In genomic region chr21:33026878-33027400, GRCh38 we compare ENCODE assay signal across 15 cellular contexts. TPM values are rescaled to one million over a fixed set of nuclear protein-coding genes. Genes with fewer than 3 reads are reported as not detected.
DNase-seq lines count a peak whose midpoint lies in the region; ATAC-seq and TF ChIP-seq lines count a peak whose summit lies in the region.
"Had no signal": no experiment of that assay in that cellular context is flagged by ENCODE, and none has a peak within 500 bp of the region (broad histone marks: within the 10 kb centered on the region; RNA-seq: fewer than 3 reads in every experiment).

No MANE protein-coding gene starts in this region.

- TF ChIP-seq EP300 in sigmoid colon (IDR thresholded peaks at IDR 0.05): no peak
- TF ChIP-seq EP300 in gastroesophageal sphincter (IDR thresholded peaks at IDR 0.05): no peak

- H3K36me3 Mint-ChIP-seq in T-helper 17 cell (ENCODE audit: low read depth): peaks cover 3% of the 10 kb centered on the region

- H3K27ac Mint-ChIP-seq in T-helper 17 cell: peak overlapping the region; percentile 76

- ATAC-seq in T-helper 17 cell (no peak), GM21576 (IDR thresholded peaks at IDR 0.05; ENCODE audit: unreplicated experiment) (no peak), gastroesophageal sphincter (no peak), GM19467 (IDR thresholded peaks at IDR 0.05; ENCODE audit: unreplicated experiment) (no peak)
- ATAC-seq: activated CD4-positive, CD25-positive, alpha-beta regulatory T cell treated with anti-CD3 and anti-CD28 coated beads, Interleukin-2, amount 50 U/mL, for 24 hours; left cardiac atrium had no signal

- H3K4me1 Mint-ChIP-seq in T-helper 17 cell: peaks cover 37% of the 10 kb centered on the region

- intact Hi-C loops in sigmoid colon (cut with DNase I): no loop called here

- TF ChIP-seq CTCF in sigmoid colon (IDR thresholded peaks at IDR 0.05) (no peak), gastroesophageal sphincter (IDR thresholded peaks at IDR 0.05) (no peak)

- peak; percentile 29 for DNase-seq in activated CD4-positive, alpha-beta T cell treated with anti-CD3 and anti-CD28 coated beads for 48 hours
- DNase-seq in activated CD4-positive, alpha-beta T cell treated with anti-CD3 and anti-CD28 coated beads, Interleukin-2, amount 50 U/mL, for 4 hours: no peak
- DNase-seq in T-helper 17 cell: no peak
- DNase-seq in fibroblast of gingiva (ENCODE audit: low read depth): peak; percentile 12
- DNase-seq in sigmoid colon: peak; percentile 56
- DNase-seq: left cardiac atrium, SIG-M5 had no signal

- H3K9me3 ChIP-seq in T-helper 17 cell (ENCODE audit: control insufficient read depth, low read length, poor library complexity, severe bottlenecking) (no peaks in the 10 kb centered on the region), sigmoid colon (no peaks in the 10 kb centered on the region), gastroesophageal sphincter (no peaks in the 10 kb centered on the region)
- H3K9me3 ChIP-seq: tibial nerve had no signal

- H3K27me3 ChIP-seq in sigmoid colon (peaks cover 55 to 100% (median 100%) of the 10 kb centered on the region in 3 donors), gastroesophageal sphincter (peaks cover 100% of the 10 kb centered on the region)

- H3K4me1 ChIP-seq in sigmoid colon (peaks cover 0 to 67% (median 51%) of the 10 kb centered on the region in 4 donors), gastroesophageal sphincter (peaks cover 0 to 72% (median 31%) of the 10 kb centered on the region in 3 donors)
- H3K4me1 ChIP-seq: parathyroid adenoma had no signal

- H3K4me3 ChIP-seq in sigmoid colon (no peak overlapping the region), gastroesophageal sphincter (no peak overlapping the region)
- H3K4me3 ChIP-seq: tibial nerve had no signal

- H3K4me3 Mint-ChIP-seq in T-helper 17 cell: peak overlapping the region; percentile 69

- peaks cover 87% of the 10 kb centered on the region for H3K27me3 Mint-ChIP-seq in T-helper 17 cell

- TF ChIP-seq POLR2A in sigmoid colon (IDR thresholded peaks at IDR 0.05) (no peak), gastroesophageal sphincter (IDR thresholded peaks at IDR 0.05) (no peak)

- H3K36me3 ChIP-seq in sigmoid colon (no peaks in the 10 kb centered on the region), gastroesophageal sphincter (no peaks in the 10 kb centered on the region)
- H3K36me3 ChIP-seq: tibial nerve had no signal

- no peak overlapping the region for H3K27ac ChIP-seq in sigmoid colon
- H3K27ac ChIP-seq in gastroesophageal sphincter: no peak overlapping the region
- H3K27ac ChIP-seq: parathyroid adenoma, tibial nerve had no signal

- WGBS in sigmoid colon, 2 donors: 4 to 14% methylated on average over 54 of the region's 54 CpGs
- WGBS in gastroesophageal sphincter (ENCODE audit: low coverage in 1 of 2), 2 donors: no CpG with 5 or more reads among the region's 54 CpGs

RNA-seq across cellular contexts. Expression of gene OLIG2, which starts 1.2 kb away (rescaled TPM):
- total RNA-seq in T-helper 17 cell (not detected), sigmoid colon (not detected), gastroesophageal sphincter (not detected)
- not detected for polyA plus RNA-seq in sigmoid colon
- total RNA-seq: epithelial cell of proximal tubule, left cardiac atrium had no signal
- polyA plus RNA-seq: AG04450 had no signal

RNA-seq across cellular contexts. Expression of gene OLIG1, which starts 43.0 kb away (rescaled TPM):
- total RNA-seq in T-helper 17 cell (under 1 TPM in 1 of 2 donors, not detected in 1; 0.50 TPM), sigmoid colon (not detected), gastroesophageal sphincter (not detected)
- not detected for polyA plus RNA-seq in sigmoid colon
- total RNA-seq: epithelial cell of proximal tubule, tibial nerve had no signal
- polyA plus RNA-seq: AG04450 had no signal

Comparison
In these comparisons a context has a peak if more than half of its experiments do, and no peak if none do; other contexts are left out.
1. DNase-seq: peak in activated CD4-positive, alpha-beta T cell treated with anti-CD3 and anti-CD28 coated beads for 48 hours (single experiment), fibroblast of gingiva (single experiment) and sigmoid colon (single experiment); none in activated CD4-positive, alpha-beta T cell treated with anti-CD3 and anti-CD28 coated beads, Interleukin-2, amount 50 U/mL, for 4 hours (0 of 2) and T-helper 17 cell (0 of 3).